21 cellular contexts compared by ENCODE assay signal in genomic region chr9:8533681-8534080, GRCh38.
"Had no signal": no experiment of that assay in that cellular context is flagged by ENCODE, and none has a peak within 500 bp of the region (broad histone marks: within the 10 kb centered on the region; RNA-seq: fewer than 3 reads in every experiment).

No MANE protein-coding gene starts in this region.

- H3K27ac ChIP-seq: RWPE1 had no signal

- H3K9ac ChIP-seq: SK-N-SH had no signal

- DNase-seq: KBM-7, MV-4-11, NCI-H1048, NCI-H1105, NCI-H1417, NCI-H146, NCI-H1694 treated with DMSO at 0.1 percent for 48 hours, NCI-H2029, NCI-H2081 treated with DMSO at 0.1 percent for 48 hours, NCI-H2171, NCI-H226, NCI-H446, NCI-H510A, NCI-H524 treated with DMSO at 0.1 percent for 48 hours, NCI-H774, PC-3, SHP77, SK-N-SH, SW 1271 had no signal

- H3K4me2 ChIP-seq: SK-N-SH had no signal

- ATAC-seq: Panc1, PC-3 had no signal
